ENCODE assay signal across 18 cellular contexts in the genomic region with DNA sequence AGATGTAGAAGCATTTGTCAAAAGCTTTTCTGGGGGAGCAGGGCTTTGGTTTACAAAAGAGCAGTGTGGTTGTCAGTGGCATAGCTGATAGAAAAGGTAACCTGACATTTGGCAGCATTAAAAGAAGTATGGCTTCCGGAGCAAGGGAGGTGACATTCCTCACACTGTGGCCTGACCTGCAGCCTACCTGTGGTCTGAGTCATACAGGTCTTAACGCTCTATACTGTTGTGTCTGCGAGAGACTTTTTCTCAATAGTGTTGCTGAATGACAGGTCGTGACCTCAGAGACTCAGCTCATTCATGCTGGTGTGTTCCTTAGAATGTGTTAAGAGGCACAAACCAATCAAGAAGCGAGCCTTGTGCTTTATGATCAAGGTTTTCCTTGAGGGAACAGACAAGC. TPM values are rescaled to one million over a fixed set of nuclear protein-coding genes. Genes with fewer than 3 reads are reported as not detected.
A peak's percentile ranks its signal among the peaks of the same experiment; 100 is the strongest.
DNase-seq lines count a peak whose midpoint lies in the region; ATAC-seq, FAIRE-seq and TF ChIP-seq lines count a peak whose summit lies in the region.
"Had no signal": no experiment of that assay in that cellular context is flagged by ENCODE, and none has a peak within 500 bp of the region (broad histone marks: within the 10 kb centered on the region; RNA-seq: fewer than 3 reads in every experiment).

No MANE protein-coding gene starts in this region.

- no peaks in the 10 kb centered on the region for H3K9me2 ChIP-seq in SK-N-SH

- H3K9ac ChIP-seq in SK-N-SH (no peak overlapping the region), HepG2 (ENCODE audit: insufficient read depth, low read depth, low read length) (no peak overlapping the region)
- H3K9ac ChIP-seq: BLaER1 treated with 17β-estradiol and CSF1 and Interleukin-3, amounts not matched to agents 10 nM and 100 nM had no signal

- FAIRE-seq in HepG2 (lab: Jason Lieb, UNC) = no peak
- FAIRE-seq: RCC 7860 had no signal

- H3K27me3 Mint-ChIP-seq in activated T-helper 1 cell treated with anti-CD3 and anti-CD28 coated beads, Interleukin-12 subunit alpha, Interleukin-12 subunit beta, Interleukin-2, Interleukin-4 antibody, amounts not matched to agents 30 ng/mL and 10 ng/mL and 1 ng/mL, durations not matched to agents 14 hours and 24 hours and 36 hours (ENCODE audit: insufficient read depth) = no peaks in the 10 kb centered on the region

- H3K9me3 ChIP-seq in SK-N-SH (no peaks in the 10 kb centered on the region), HepG2 (ENCODE audit: low read length) (no peaks in the 10 kb centered on the region)
- H3K9me3 ChIP-seq: BLaER1 treated with 17β-estradiol and CSF1 and Interleukin-3, amounts not matched to agents 10 nM and 100 nM had no signal

- H3K9me3 Mint-ChIP-seq in activated T-helper 1 cell treated with anti-CD3 and anti-CD28 coated beads, Interleukin-12 subunit alpha, Interleukin-12 subunit beta, Interleukin-2, Interleukin-4 antibody, amounts not matched to agents 30 ng/mL and 10 ng/mL and 1 ng/mL, durations not matched to agents 14 hours and 24 hours and 36 hours = no peaks in the 10 kb centered on the region
- H3K9me3 Mint-ChIP-seq: GM23338 had no signal

- POLR2A ChIA-PET in SK-N-SH (lab: Yijun Ruan, JAX) = no interaction called here
- POLR2A ChIA-PET in HepG2 (lab: Yijun Ruan, JAX) = interaction anchor here (5.0 kb wide), 1 partner anchor 19 kb away, joined by 24 read pairs; a partner anchor contains a TSS

- no peak for TF ChIP-seq RAD21 in SK-N-SH (IDR thresholded peaks at IDR 0.05; ENCODE audit: low read length)
- no peak for TF ChIP-seq RAD21 in HepG2 (CRISPR knock-in tag; IDR thresholded peaks at IDR 0.05)

- no peaks in the 10 kb centered on the region for H3K79me2 ChIP-seq in SK-N-SH (ENCODE audit: insufficient read depth)
- no peaks in the 10 kb centered on the region for H3K79me2 ChIP-seq in HepG2 (ENCODE audit: insufficient read depth, low read length)

- TF ChIP-seq CTCF in SK-N-SH (IDR thresholded peaks at IDR 0.05) (no peak), HepG2 (CRISPR knock-in tag; IDR thresholded peaks at IDR 0.05) (no peak)

- peaks cover 25% of the 10 kb centered on the region for H3K36me3 Mint-ChIP-seq in activated T-helper 1 cell treated with anti-CD3 and anti-CD28 coated beads, Interleukin-12 subunit alpha, Interleukin-12 subunit beta, Interleukin-2, Interleukin-4 antibody, amounts not matched to agents 30 ng/mL and 10 ng/mL and 1 ng/mL, durations not matched to agents 14 hours and 24 hours and 36 hours (ENCODE audit: low read depth)

- TF ChIP-seq POLR2A in HepG2 (IDR thresholded peaks at IDR 0.05; ENCODE audit: insufficient read depth in 1 of 2, low read depth in 2 of 2, low read length in 2 of 2) = no peak

- H3K27ac ChIP-seq in SK-N-SH (ENCODE audit: low read depth in 2 of 2, low read length in 1 of 2) (no peak overlapping the region; a peak in 1 of 4 replicates), cingulate gyrus (ENCODE audit: low read depth, low read length) (peak overlapping the region; percentile 76), HepG2 (ENCODE audit: extremely low read length, insufficient read depth, low read length) (no peak overlapping the region)
- H3K27ac ChIP-seq: BLaER1 treated with 17β-estradiol and CSF1 and Interleukin-3, amounts not matched to agents 10 nM and 100 nM had no signal

- intact Hi-C loops in HepG2 (cut with micrococcal nuclease; ENCODE audit: unreplicated experiment) = no loop called here
- intact Hi-C loops in activated T-helper 1 cell treated with anti-CD3 and anti-CD28 coated beads, Interleukin-12 subunit alpha, Interleukin-12 subunit beta, Interleukin-2, Interleukin-4 antibody, amounts not matched to agents 30 ng/mL and 10 ng/mL and 1 ng/mL, durations not matched to agents 14 hours and 24 hours and 36 hours (cut with micrococcal nuclease) = no loop called here
- intact Hi-C loops in Right ventricle myocardium inferior (cut with DNase I) = no loop called here
- intact Hi-C loops in left cardiac atrium (cut with DNase I) = no loop called here

- 98% methylated on average over 5 of the region's 5 CpGs for WGBS in SK-N-SH (ENCODE audit: low lambda C conversion rate)
- 97% methylated on average over 5 of the region's 5 CpGs for WGBS in HepG2 (ENCODE audit: low lambda C conversion rate)

- H3K27ac Mint-ChIP-seq in activated T-helper 1 cell treated with anti-CD3 and anti-CD28 coated beads, Interleukin-12 subunit alpha, Interleukin-12 subunit beta, Interleukin-2, Interleukin-4 antibody, amounts not matched to agents 30 ng/mL and 10 ng/mL and 1 ng/mL, durations not matched to agents 14 hours and 24 hours and 36 hours = no peak overlapping the region
- H3K27ac Mint-ChIP-seq: GM23338 had no signal

- no peaks in the 10 kb centered on the region for H3K4me1 Mint-ChIP-seq in activated T-helper 1 cell treated with anti-CD3 and anti-CD28 coated beads, Interleukin-12 subunit alpha, Interleukin-12 subunit beta, Interleukin-2, Interleukin-4 antibody, amounts not matched to agents 30 ng/mL and 10 ng/mL and 1 ng/mL, durations not matched to agents 14 hours and 24 hours and 36 hours (ENCODE audit: low read depth)

- H3K4me3 Mint-ChIP-seq in activated T-helper 1 cell treated with anti-CD3 and anti-CD28 coated beads, Interleukin-12 subunit alpha, Interleukin-12 subunit beta, Interleukin-2, Interleukin-4 antibody, amounts not matched to agents 30 ng/mL and 10 ng/mL and 1 ng/mL, durations not matched to agents 14 hours and 24 hours and 36 hours = no peak overlapping the region
- H3K4me3 Mint-ChIP-seq: GM23338 had no signal

- H3K4me2 ChIP-seq in SK-N-SH (no peak overlapping the region), HepG2 (ENCODE audit: low read depth, low read length) (no peak overlapping the region)
- H3K4me2 ChIP-seq: BLaER1 treated with 17β-estradiol and CSF1 and Interleukin-3, amounts not matched to agents 10 nM and 100 nM; GM23338 had no signal

- CTCF ChIA-PET in SK-N-SH (lab: Yijun Ruan, JAX) = interaction anchor here (1.6 to 5.9 kb wide), 3 partner anchors 14 to 120 kb away, joined by 5 to 63 read pairs (median 5); no protein-coding TSS in a partner anchor
- CTCF ChIA-PET in HepG2 (lab: Yijun Ruan, JAX; ENCODE audit: low intra/inter-chr PET ratio, low total read pairs) = no interaction called here

- H2AFZ ChIP-seq in SK-N-SH (ENCODE audit: low read depth) (no peak overlapping the region), HepG2 (ENCODE audit: low read length) (no peak overlapping the region)
- H2AFZ ChIP-seq: GM23338 had no signal

- H3K36me3 ChIP-seq in SK-N-SH (replicated peaks in 1 of 2; ENCODE audit: control insufficient read depth in 1 of 2, insufficient read depth in 2 of 2, low read length in 1 of 2) (peaks cover 24 to 69% of the 10 kb centered on the region in 2 experiments), HepG2 (replicated peaks in 1 of 2; ENCODE audit: control insufficient read depth in 1 of 2, insufficient read depth in 2 of 2, low read length in 2 of 2) (peaks cover 30 to 94% of the 10 kb centered on the region in 2 experiments)

- in situ Hi-C loops in HepG2 (cut with HindIII; ENCODE audit: extremely low pct_ligation_motif_present, low pct_unique_long_range_greater_than_20kb) = no loop called here

- TSS peak; percentile 3 for BruUV-seq in HepG2 (replicated peaks; lab: Mats Ljungman, UMichigan)

- H4K20me1 ChIP-seq in SK-N-SH (ENCODE audit: insufficient read depth) (no peaks in the 10 kb centered on the region), HepG2 (ENCODE audit: insufficient read depth, low read length) (no peaks in the 10 kb centered on the region; the same call in none of the 2 replicates)

- H3K4me1 ChIP-seq in SK-N-SH (ENCODE audit: control insufficient read depth in 1 of 2, insufficient read depth in 2 of 2, low read depth in 1 of 2, low read length in 1 of 2) = peaks cover 0 to 14% of the 10 kb centered on the region in 2 experiments; a peak in 1 of 4 replicates
- H3K4me1 ChIP-seq in HepG2 (ENCODE audit: insufficient read depth, low read length) = peaks cover 70% of the 10 kb centered on the region

- ATAC-seq in SK-N-SH treated with all-trans-retinoic acid at 6 μM for 48 hours (no peak), HepG2 (no peak), Right ventricle myocardium inferior (no peak), left cardiac atrium (no peak)
- ATAC-seq: GM23338 had no signal

- TF ChIP-seq EP300 in SK-N-SH (IDR thresholded peaks at IDR 0.05; ENCODE audit: borderline replicate concordance in 1 of 2, low read depth in 1 of 2, low read length in 1 of 2) (no peak), HepG2 (IDR thresholded peaks at IDR 0.05; ENCODE audit: low read depth in 2 of 2, low read length in 2 of 2) (no peak), HepG2 (CRISPR knock-in tag; IDR thresholded peaks at IDR 0.05; ENCODE audit: borderline replicate concordance) (no peak)

- H3F3A ChIP-seq in SK-N-SH (replicated peaks; ENCODE audit: insufficient read depth) = no peaks in the 10 kb centered on the region

- H3K27me3 ChIP-seq in SK-N-SH (ENCODE audit: insufficient read depth) = no peaks in the 10 kb centered on the region
- no peaks in the 10 kb centered on the region for H3K27me3 ChIP-seq in HepG2 (ENCODE audit: control insufficient read depth in 1 of 2, insufficient read depth in 2 of 2, low read length in 2 of 2)
- H3K27me3 ChIP-seq: BLaER1 treated with 17β-estradiol and CSF1 and Interleukin-3, amounts not matched to agents 10 nM and 100 nM had no signal

- H3K4me3 ChIP-seq in SK-N-SH (ENCODE audit: low read depth in 2 of 2, low read length in 1 of 2) = no peak overlapping the region
- H3K4me3 ChIP-seq in HepG2 (replicated peaks in 1 of 3; ENCODE audit: insufficient read depth in 1 of 3, low read depth in 2 of 3, low read length in 3 of 3) = no peak overlapping the region
- H3K4me3 ChIP-seq: BLaER1 treated with 17β-estradiol and CSF1 and Interleukin-3, amounts not matched to agents 10 nM and 100 nM; GM23338 had no signal

- DNase-seq in SK-N-SH = no peak
- no peak for DNase-seq in HepG2 (ENCODE audit: low spot score)
- DNase-seq in activated gamma-delta T cell (lab: John Stamatoyannopoulos, UW) = no peak
- DNase-seq in activated T-helper 1 cell treated with anti-CD3 and anti-CD28 coated beads, Interleukin-12 subunit alpha, Interleukin-12 subunit beta, Interleukin-2, Interleukin-4 antibody, amounts not matched to agents 30 ng/mL and 10 ng/mL and 1 ng/mL, durations not matched to agents 14 hours and 24 hours and 36 hours (ENCODE audit: low spot score) = no peak
- no peak for DNase-seq in Right ventricle myocardium inferior (ENCODE audit: missing footprints)
- DNase-seq in left cardiac atrium = no peak
- DNase-seq: 8988T, DMS 273 treated with DMSO at 0.1 percent for 48 hours, IMR-90, NCI-H1436, NCI-H2029 treated with DMSO at 0.1 percent for 48 hours, NCI-H510A treated with DMSO at 0.1 percent for 48 hours had no signal

RNA-seq across cellular contexts. Expression of a gene that starts 19.3 kb away (rescaled TPM):
- polyA plus RNA-seq in SK-N-SH (2012; rRNA removed) = 30.2 and 30.9 TPM in 2 replicates
- polyA plus RNA-seq in SK-N-SH (2012; cell fraction: cytosol; rRNA removed) = 19.9 and 21.5 TPM in 2 replicates
- 42.6 and 47.8 TPM in 2 replicates for polyA plus RNA-seq in SK-N-SH (2012; cell fraction: nucleus; rRNA removed)
- 133 and 163 TPM in 2 replicates for total RNA-seq in HepG2 (2016; rRNA removed; fragmentation: Illumina TruSeq; extraction: Trizol)
- 21.0 and 24.9 TPM in 2 replicates for total RNA-seq in HepG2 (2016; cell fraction: cytosol; rRNA removed; fragmentation: Illumina TruSeq; extraction: Trizol; ENCODE audit: low read depth)
- 129 and 150 TPM in 2 replicates for total RNA-seq in HepG2 (2016; cell fraction: insoluble cytoplasmic fraction; rRNA removed; fragmentation: Illumina TruSeq; extraction: Trizol)
- 39.4 and 42.4 TPM in 2 replicates for total RNA-seq in HepG2 (2016; cell fraction: membrane; rRNA removed; fragmentation: Illumina TruSeq; extraction: Trizol)
- total RNA-seq in HepG2 (2016; cell fraction: nucleus; rRNA removed; fragmentation: Illumina TruSeq; extraction: Trizol) = 97.4 and 99.8 TPM in 2 replicates
- 95.8 and 115 TPM in 2 replicates for polyA plus RNA-seq in HepG2 (2011; rRNA removed)
- polyA plus RNA-seq in HepG2 (2011; cell fraction: cytosol; rRNA removed) = 75.7 and 106 TPM in 2 replicates
- 121 and 144 TPM in 2 replicates for polyA plus RNA-seq in HepG2 (2011; cell fraction: nucleus; rRNA removed)
- 256 and 310 TPM in 2 replicates for polyA plus RNA-seq in HepG2 (2012)
- 30.4 and 30.8 TPM in 2 replicates for polyA plus RNA-seq in HepG2 (2016; cell fraction: cytosol; fragmentation: Illumina TruSeq; extraction: Trizol; ENCODE audit: low read depth)
- polyA plus RNA-seq in HepG2 (2016; cell fraction: insoluble cytoplasmic fraction; fragmentation: Illumina TruSeq; extraction: Trizol; ENCODE audit: low read depth) = 194 and 210 TPM in 2 replicates
- polyA plus RNA-seq in HepG2 (2016; cell fraction: membrane; fragmentation: Illumina TruSeq; extraction: Trizol; ENCODE audit: low read depth) = 33.7 and 34.4 TPM in 2 replicates
- 169 and 170 TPM in 2 replicates for polyA plus RNA-seq in HepG2 (2016; cell fraction: nucleus; fragmentation: Illumina TruSeq; extraction: Trizol; ENCODE audit: insufficient read depth, low read depth)
- polyA minus RNA-seq in HepG2 (2011; rRNA and poly(A)+ RNA removed; ENCODE audit: low replicate concordance) = 247 and 513 TPM in 2 replicates
- 80.2 and 88.3 TPM in 2 replicates for polyA minus RNA-seq in HepG2 (2011; cell fraction: cytosol; rRNA and poly(A)+ RNA removed)
- polyA minus RNA-seq in HepG2 (2011; cell fraction: nucleus; rRNA and poly(A)+ RNA removed) = 109 and 121 TPM in 2 replicates
- 46.7 and 49.3 TPM in 2 replicates for total RNA-seq in activated T-helper 1 cell treated with anti-CD3 and anti-CD28 coated beads, Interleukin-12 subunit alpha, Interleukin-12 subunit beta, Interleukin-2, Interleukin-4 antibody, amounts not matched to agents 30 ng/mL and 10 ng/mL and 1 ng/mL, durations not matched to agents 14 hours and 24 hours and 36 hours
- 9.7 TPM for total RNA-seq in Right ventricle myocardium inferior
- total RNA-seq in left cardiac atrium = 10 to 100 TPM; 14.5 to 33.9 TPM

RNA-seq across cellular contexts. Expression of a gene that starts 37.6 kb away (rescaled TPM):
- not detected in 2 replicates for polyA plus RNA-seq in SK-N-SH (2012; rRNA removed)
- not detected in 2 replicates for polyA plus RNA-seq in SK-N-SH (2012; cell fraction: cytosol; rRNA removed)
- not detected in 2 replicates for polyA plus RNA-seq in SK-N-SH (2012; cell fraction: nucleus; rRNA removed)
- 1.5 and 1.6 TPM in 2 replicates for total RNA-seq in HepG2 (2016; rRNA removed; fragmentation: Illumina TruSeq; extraction: Trizol)
- total RNA-seq in HepG2 (2016; cell fraction: cytosol; rRNA removed; fragmentation: Illumina TruSeq; extraction: Trizol; ENCODE audit: low read depth) = 0.35 and 0.51 TPM in 2 replicates
- 1.1 and 1.6 TPM in 2 replicates for total RNA-seq in HepG2 (2016; cell fraction: insoluble cytoplasmic fraction; rRNA removed; fragmentation: Illumina TruSeq; extraction: Trizol)
- total RNA-seq in HepG2 (2016; cell fraction: membrane; rRNA removed; fragmentation: Illumina TruSeq; extraction: Trizol) = 0.24 and 0.28 TPM in 2 replicates
- total RNA-seq in HepG2 (2016; cell fraction: nucleus; rRNA removed; fragmentation: Illumina TruSeq; extraction: Trizol) = 0.78 and 0.94 TPM in 2 replicates
- polyA plus RNA-seq in HepG2 (2011; rRNA removed) = 0.44 and 0.60 TPM in 2 replicates
- polyA plus RNA-seq in HepG2 (2011; cell fraction: cytosol; rRNA removed) = 0.48 and 0.67 TPM in 2 replicates
- 0.29 and 0.38 TPM in 2 replicates for polyA plus RNA-seq in HepG2 (2011; cell fraction: nucleus; rRNA removed)
- 2.2 and 17.9 TPM in 2 replicates for polyA plus RNA-seq in HepG2 (2012)
- polyA plus RNA-seq in HepG2 (2016; cell fraction: cytosol; fragmentation: Illumina TruSeq; extraction: Trizol; ENCODE audit: low read depth) = 0.10 and 0.24 TPM in 2 replicates
- 1.6 TPM in 2 replicates for polyA plus RNA-seq in HepG2 (2016; cell fraction: insoluble cytoplasmic fraction; fragmentation: Illumina TruSeq; extraction: Trizol; ENCODE audit: low read depth)
- polyA plus RNA-seq in HepG2 (2016; cell fraction: membrane; fragmentation: Illumina TruSeq; extraction: Trizol; ENCODE audit: low read depth) = 0.42 and 0.52 TPM in 2 replicates
- polyA plus RNA-seq in HepG2 (2016; cell fraction: nucleus; fragmentation: Illumina TruSeq; extraction: Trizol; ENCODE audit: insufficient read depth, low read depth) = 0.81 and 1.0 TPM in 2 replicates
- 0.42 and 6.5 TPM in 2 replicates for polyA minus RNA-seq in HepG2 (2011; rRNA and poly(A)+ RNA removed; ENCODE audit: low replicate concordance)
- 0.53 and 0.99 TPM in 2 replicates for polyA minus RNA-seq in HepG2 (2011; cell fraction: cytosol; rRNA and poly(A)+ RNA removed)
- 0.64 and 1.2 TPM in 2 replicates for polyA minus RNA-seq in HepG2 (2011; cell fraction: nucleus; rRNA and poly(A)+ RNA removed)
- total RNA-seq in activated T-helper 1 cell treated with anti-CD3 and anti-CD28 coated beads, Interleukin-12 subunit alpha, Interleukin-12 subunit beta, Interleukin-2, Interleukin-4 antibody, amounts not matched to agents 30 ng/mL and 10 ng/mL and 1 ng/mL, durations not matched to agents 14 hours and 24 hours and 36 hours = not detected in 2 replicates
- total RNA-seq in Right ventricle myocardium inferior = 161 TPM
- total RNA-seq in left cardiac atrium = 10 to 100 TPM in 1 of 2 donors, 1 to 10 TPM in 1; 7.1 to 20.2 TPM
- total RNA-seq: GM23338, IMR-90, SK-MEL-5 had no signal
- polyA plus RNA-seq: GM23338, IMR-90 had no signal
